ENCODE assay signal across 8 cellular contexts in genomic region chr3:140128217-140129137, GRCh38.
DNase-seq lines count a peak whose midpoint lies in the region; ATAC-seq and TF ChIP-seq lines count a peak whose summit lies in the region.

No MANE protein-coding gene starts in this region.

- POLR2A ChIA-PET in OCI-LY7 (lab: Charles Lee) = interaction anchor here (0.6 to 1.4 kb wide), 3 partner anchors 10 to 1034 kb away, joined by 4 to 5 read pairs (median 5); no protein-coding TSS in a partner anchor

- ATAC-seq in HG02981 (IDR thresholded peaks at IDR 0.05; ENCODE audit: unreplicated experiment) = peak; percentile 57

- intact Hi-C loops in OCI-LY7 (cut with micrococcal nuclease; ENCODE audit: unreplicated experiment) = loop anchor here (2.0 kb wide), 1 partner anchor 734 kb away; no protein-coding TSS in a partner anchor

- no peaks in the 10 kb centered on the region for H3K27me3 Mint-ChIP-seq in activated naive CD4-positive, alpha-beta T cell treated with anti-CD3 and anti-CD28 coated beads, Interleukin-2, amount 10 ng/mL, durations not matched to agents 7 days and 5 days
- H3K27me3 Mint-ChIP-seq in immature natural killer cell (ENCODE audit: low read depth in 3 of 3) = peaks cover 0 to 1% (median 0%) of the 10 kb centered on the region in 3 donors

- peak; percentile 22 for DNase-seq in activated naive CD4-positive, alpha-beta T cell treated with anti-CD3 and anti-CD28 coated beads, Interleukin-2, amount 10 ng/mL, durations not matched to agents 7 days and 5 days
- no peak for DNase-seq in activated naive CD4-positive, alpha-beta T cell treated with Interleukin-2 at 50 U/mL for 16 hours
- DNase-seq in OCI-LY7 (ENCODE audit: low spot score) (peak; percentile 35), fibroblast of peridontal ligament (ENCODE audit: extremely low read depth) (peak; percentile 22), retinal pigment epithelial cell (ENCODE audit: low read depth) (no peak), immature natural killer cell (no peak)
- DNase-seq in effector CD8-positive, alpha-beta T cell (lab: John Stamatoyannopoulos, UW) = no peak

- no peaks in the 10 kb centered on the region for H3K36me3 ChIP-seq in OCI-LY7 (ENCODE audit: insufficient read depth, low read length)

- no TSS peak for BruUV-seq in OCI-LY7 (replicated peaks; lab: Mats Ljungman, UMichigan)

- H3K27ac ChIP-seq in OCI-LY7 (ENCODE audit: low read depth, low read length, poor library complexity, severe bottlenecking) = no peak overlapping the region

- H3K9me2 ChIP-seq in OCI-LY7 (ENCODE audit: insufficient read depth, low read length) = no peaks in the 10 kb centered on the region

- no peaks in the 10 kb centered on the region for H4K20me1 ChIP-seq in OCI-LY7 (ENCODE audit: insufficient read depth, low read length)

- H3K4me1 Mint-ChIP-seq in activated naive CD4-positive, alpha-beta T cell treated with anti-CD3 and anti-CD28 coated beads, Interleukin-2, amount 10 ng/mL, durations not matched to agents 7 days and 5 days = no peaks in the 10 kb centered on the region
- H3K4me1 Mint-ChIP-seq in immature natural killer cell = no peaks in the 10 kb centered on the region

- H3K79me2 ChIP-seq in OCI-LY7 (ENCODE audit: insufficient read depth, low read depth, low read length) = no peaks in the 10 kb centered on the region

- H3K4me2 ChIP-seq in OCI-LY7 (ENCODE audit: low read length) = no peak overlapping the region

- H3K4me1 ChIP-seq in OCI-LY7 (ENCODE audit: insufficient read depth, low read length, poor library complexity, severe bottlenecking) = no peaks in the 10 kb centered on the region

- CTCF ChIA-PET in activated naive CD4-positive, alpha-beta T cell treated with anti-CD3 and anti-CD28 coated beads, Interleukin-2, amount 10 ng/mL, durations not matched to agents 7 days and 5 days (lab: Charles Lee) = interaction anchor here (0.9 to 1.0 kb wide), 2 partner anchors 9 to 660 kb away, joined by 3 read pairs; no protein-coding TSS in a partner anchor
- CTCF ChIA-PET in OCI-LY7 (lab: Charles Lee; ENCODE audit: unreplicated experiment) = no interaction called here

- no peak overlapping the region for H3K27ac Mint-ChIP-seq in activated naive CD4-positive, alpha-beta T cell treated with anti-CD3 and anti-CD28 coated beads, Interleukin-2, amount 10 ng/mL, durations not matched to agents 7 days and 5 days
- H3K27ac Mint-ChIP-seq in immature natural killer cell = no peak overlapping the region

- H3K36me3 Mint-ChIP-seq in activated naive CD4-positive, alpha-beta T cell treated with anti-CD3 and anti-CD28 coated beads, Interleukin-2, amount 10 ng/mL, durations not matched to agents 7 days and 5 days = no peaks in the 10 kb centered on the region
- H3K36me3 Mint-ChIP-seq in immature natural killer cell = no peaks in the 10 kb centered on the region

- TF ChIP-seq CTCF in OCI-LY7 (conservative IDR thresholded peaks at IDR 0.05; ENCODE audit: low read length) (peak; percentile 73), retinal pigment epithelial cell (conservative IDR thresholded peaks at IDR 0.05; ENCODE audit: low read depth, low read length) (peak; percentile 61)

- no peak overlapping the region for H3K4me3 Mint-ChIP-seq in activated naive CD4-positive, alpha-beta T cell treated with anti-CD3 and anti-CD28 coated beads, Interleukin-2, amount 10 ng/mL, durations not matched to agents 7 days and 5 days
- no peak overlapping the region for H3K4me3 Mint-ChIP-seq in immature natural killer cell

- H3K9me3 ChIP-seq in OCI-LY7 (ENCODE audit: low read length) = no peaks in the 10 kb centered on the region

- no peaks in the 10 kb centered on the region for H3K9me3 Mint-ChIP-seq in activated naive CD4-positive, alpha-beta T cell treated with anti-CD3 and anti-CD28 coated beads, Interleukin-2, amount 10 ng/mL, durations not matched to agents 7 days and 5 days
- peaks cover 0 to 4% (median 0%) of the 10 kb centered on the region in 6 donors for H3K9me3 Mint-ChIP-seq in immature natural killer cell

- H3K4me3 ChIP-seq in OCI-LY7 (ENCODE audit: low read depth, low read length, poor library complexity, severe bottlenecking) (no peak overlapping the region), retinal pigment epithelial cell (ENCODE audit: low read length) (no peak overlapping the region)

- H2AFZ ChIP-seq in OCI-LY7 (ENCODE audit: low read length) = no peak overlapping the region

Comparison
In these comparisons a context has a peak if more than half of its experiments do, and no peak if none do; other contexts are left out.
1. DNase-seq: peak in activated naive CD4-positive, alpha-beta T cell treated with anti-CD3 and anti-CD28 coated beads, Interleukin-2, amount 10 ng/mL, durations not matched to agents 7 days and 5 days (single experiment), OCI-LY7 (single experiment) and fibroblast of peridontal ligament (single experiment); none in activated naive CD4-positive, alpha-beta T cell treated with Interleukin-2 at 50 U/mL for 16 hours (single experiment), retinal pigment epithelial cell (single experiment), immature natural killer cell (0 of 3) and effector CD8-positive, alpha-beta T cell (single experiment).